ENCODE assay signal across 1 cellular context in genomic region chr17:82458130-82458884, GRCh38.
TF ChIP-seq lines count a peak whose summit lies in the region.

Gene NARF (plus strand): TSS chr17:82458741. CDS start chr17:82458804, 63 bp downstream.

TF ChIP-seq in HepG2, 621 proteins besides CTCF, POLR2A, EP300 and RAD21 (continued from another document and continues in another):
- TF ChIP-seq MLX (CRISPR knock-in tag; IDR thresholded peaks at IDR 0.05) (peak; percentile 72), ZNF143 (CRISPR knock-in tag; IDR thresholded peaks at IDR 0.05) (peak; percentile 23; the same call in 1 of the 2 replicates), GLI4 (CRISPR knock-in tag; IDR thresholded peaks at IDR 0.05; ENCODE audit: borderline replicate concordance) (no peak), ZNF3 (CRISPR knock-in tag; IDR thresholded peaks at IDR 0.05) (no peak), ZUFSP (CRISPR knock-in tag; IDR thresholded peaks at IDR 0.05; ENCODE audit: borderline replicate concordance) (no peak), ZSCAN9 (CRISPR knock-in tag; IDR thresholded peaks at IDR 0.05; ENCODE audit: borderline replicate concordance) (peak; percentile 42; the same call in 1 of the 2 replicates), REXO4 (CRISPR knock-in tag; IDR thresholded peaks at IDR 0.05; ENCODE audit: borderline replicate concordance) (no peak), KLF6 (CRISPR knock-in tag; IDR thresholded peaks at IDR 0.05) (peak; percentile 95), NFE2L1 (CRISPR knock-in tag; IDR thresholded peaks at IDR 0.05; ENCODE audit: borderline replicate concordance) (0 out of 2 replicates have a peak, but pooled peaks have one; percentile 63), EZH2 (conservative IDR thresholded peaks at IDR 0.05; ENCODE audit: low read depth, low read length) (no peak), NPAS2 (CRISPR knock-in tag; IDR thresholded peaks at IDR 0.05; ENCODE audit: borderline replicate concordance) (no peak), TAF15 (IDR thresholded peaks at IDR 0.05; ENCODE audit: low read depth, low read length, poor library complexity, severe bottlenecking) (no peak), ZNF891 (CRISPR knock-in tag; IDR thresholded peaks at IDR 0.05) (peak; percentile 91; the same call in 1 of the 2 replicates), ZNF432 (CRISPR knock-in tag; IDR thresholded peaks at IDR 0.05; ENCODE audit: borderline replicate concordance) (0 out of 2 replicates have a peak, but pooled peaks have one; percentile 20), ZMYM3 (CRISPR knock-in tag; IDR thresholded peaks at IDR 0.05) (peak; percentile 4; the same call in 1 of the 2 replicates), JUN (CRISPR knock-in tag; IDR thresholded peaks at IDR 0.05) (peak; percentile 82; the same call in 1 of the 2 replicates), TCF12 (IDR thresholded peaks at IDR 0.05) (no peak), TCF12 (CRISPR knock-in tag; IDR thresholded peaks at IDR 0.05) (peak; percentile 76; the same call in 1 of the 2 replicates), ZNF672 (CRISPR knock-in tag; IDR thresholded peaks at IDR 0.05) (no peak), PAF1 (CRISPR knock-in tag; IDR thresholded peaks at IDR 0.05) (no peak), TFDP2 (CRISPR knock-in tag; IDR thresholded peaks at IDR 0.05) (no peak), ZNF549 (CRISPR knock-in tag; IDR thresholded peaks at IDR 0.05) (no peak), SYNCRIP (IDR thresholded peaks at IDR 0.05; ENCODE audit: insufficient read depth, low read depth, low read length) (no peak), PLRG1 (conservative IDR thresholded peaks at IDR 0.05) (no peak), CREB1 (IDR thresholded peaks at IDR 0.05) (peak; percentile 81), CREB1 (CRISPR knock-in tag; IDR thresholded peaks at IDR 0.05) (no peak), DR1 (CRISPR knock-in tag; IDR thresholded peaks at IDR 0.05) (peak; percentile 99), TRIM22 (IDR thresholded peaks at IDR 0.05) (no peak), ZNF775 (CRISPR knock-in tag; IDR thresholded peaks at IDR 0.05; ENCODE audit: borderline replicate concordance) (peak; percentile 91), ZNF543 (CRISPR knock-in tag; IDR thresholded peaks at IDR 0.05) (peak; percentile 98), RBFOX2 (IDR thresholded peaks at IDR 0.05; ENCODE audit: low read depth, low read length) (peak; percentile 100), ZBTB3 (CRISPR knock-in tag; IDR thresholded peaks at IDR 0.05; ENCODE audit: borderline replicate concordance, low read depth) (peak; percentile 96), ZNF784 (CRISPR knock-in tag; IDR thresholded peaks at IDR 0.05; ENCODE audit: borderline replicate concordance) (peak; percentile 74; the same call in 1 of the 2 replicates), SNAPC5 (CRISPR knock-in tag; IDR thresholded peaks at IDR 0.05; ENCODE audit: borderline replicate concordance) (no peak; the same call in 1 of the 2 replicates), HOXA9 (CRISPR knock-in tag; IDR thresholded peaks at IDR 0.05; ENCODE audit: borderline replicate concordance) (peak; percentile 56; the same call in 1 of the 2 replicates), ZFP1 (CRISPR knock-in tag; IDR thresholded peaks at IDR 0.05) (0 out of 2 replicates have a peak, but pooled peaks have one; percentile 6), MAFF (IDR thresholded peaks at IDR 0.05; ENCODE audit: low read depth, low read length) (no peak), ZNF18 (CRISPR knock-in tag; IDR thresholded peaks at IDR 0.05; ENCODE audit: insufficient replicate concordance) (peak; percentile 94), ZSCAN22 (CRISPR knock-in tag; IDR thresholded peaks at IDR 0.05) (no peak; the same call in 1 of the 2 replicates), ZEB1 (IDR thresholded peaks at IDR 0.05; ENCODE audit: insufficient replicate concordance, low read depth) (no peak), NRL (CRISPR knock-in tag; IDR thresholded peaks at IDR 0.05; ENCODE audit: borderline replicate concordance) (peak; percentile 97), YY1 (IDR thresholded peaks at IDR 0.05; ENCODE audit: insufficient read depth, insufficient replicate concordance, low read depth, low read length) (peak; percentile 99), LCORL (IDR thresholded peaks at IDR 0.05) (no peak), LCORL (CRISPR knock-in tag; IDR thresholded peaks at IDR 0.05) (peak; percentile 80), ARNT (IDR thresholded peaks at IDR 0.05) (peak; percentile 100)
- TF ChIP-seq, protein P1, sequence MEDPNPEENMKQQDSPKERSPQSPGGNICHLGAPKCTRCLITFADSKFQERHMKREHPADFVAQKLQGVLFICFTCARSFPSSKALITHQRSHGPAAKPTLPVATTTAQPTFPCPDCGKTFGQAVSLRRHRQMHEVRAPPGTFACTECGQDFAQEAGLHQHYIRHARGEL (CRISPR knock-in tag; IDR thresholded peaks at IDR 0.05) = no peak
- TF ChIP-seq, protein P2, sequence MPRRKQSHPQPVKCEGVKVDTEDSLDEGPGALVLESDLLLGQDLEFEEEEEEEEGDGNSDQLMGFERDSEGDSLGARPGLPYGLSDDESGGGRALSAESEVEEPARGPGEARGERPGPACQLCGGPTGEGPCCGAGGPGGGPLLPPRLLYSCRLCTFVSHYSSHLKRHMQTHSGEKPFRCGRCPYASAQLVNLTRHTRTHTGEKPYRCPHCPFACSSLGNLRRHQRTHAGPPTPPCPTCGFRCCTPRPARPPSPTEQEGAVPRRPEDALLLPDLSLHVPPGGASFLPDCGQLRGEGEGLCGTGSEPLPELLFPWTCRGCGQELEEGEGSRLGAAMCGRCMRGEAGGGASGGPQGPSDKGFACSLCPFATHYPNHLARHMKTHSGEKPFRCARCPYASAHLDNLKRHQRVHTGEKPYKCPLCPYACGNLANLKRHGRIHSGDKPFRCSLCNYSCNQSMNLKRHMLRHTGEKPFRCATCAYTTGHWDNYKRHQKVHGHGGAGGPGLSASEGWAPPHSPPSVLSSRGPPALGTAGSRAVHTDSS (CRISPR knock-in tag; conservative IDR thresholded peaks at IDR 0.05) = 0 out of 2 replicates have a peak, but pooled peaks have one; percentile 93
- TF ChIP-seq, protein P3, sequence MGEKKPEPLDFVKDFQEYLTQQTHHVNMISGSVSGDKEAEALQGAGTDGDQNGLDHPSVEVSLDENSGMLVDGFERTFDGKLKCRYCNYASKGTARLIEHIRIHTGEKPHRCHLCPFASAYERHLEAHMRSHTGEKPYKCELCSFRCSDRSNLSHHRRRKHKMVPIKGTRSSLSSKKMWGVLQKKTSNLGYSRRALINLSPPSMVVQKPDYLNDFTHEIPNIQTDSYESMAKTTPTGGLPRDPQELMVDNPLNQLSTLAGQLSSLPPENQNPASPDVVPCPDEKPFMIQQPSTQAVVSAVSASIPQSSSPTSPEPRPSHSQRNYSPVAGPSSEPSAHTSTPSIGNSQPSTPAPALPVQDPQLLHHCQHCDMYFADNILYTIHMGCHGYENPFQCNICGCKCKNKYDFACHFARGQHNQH (CRISPR knock-in tag; IDR thresholded peaks at IDR 0.05) = peak; percentile 95
- TF ChIP-seq, protein P4, sequence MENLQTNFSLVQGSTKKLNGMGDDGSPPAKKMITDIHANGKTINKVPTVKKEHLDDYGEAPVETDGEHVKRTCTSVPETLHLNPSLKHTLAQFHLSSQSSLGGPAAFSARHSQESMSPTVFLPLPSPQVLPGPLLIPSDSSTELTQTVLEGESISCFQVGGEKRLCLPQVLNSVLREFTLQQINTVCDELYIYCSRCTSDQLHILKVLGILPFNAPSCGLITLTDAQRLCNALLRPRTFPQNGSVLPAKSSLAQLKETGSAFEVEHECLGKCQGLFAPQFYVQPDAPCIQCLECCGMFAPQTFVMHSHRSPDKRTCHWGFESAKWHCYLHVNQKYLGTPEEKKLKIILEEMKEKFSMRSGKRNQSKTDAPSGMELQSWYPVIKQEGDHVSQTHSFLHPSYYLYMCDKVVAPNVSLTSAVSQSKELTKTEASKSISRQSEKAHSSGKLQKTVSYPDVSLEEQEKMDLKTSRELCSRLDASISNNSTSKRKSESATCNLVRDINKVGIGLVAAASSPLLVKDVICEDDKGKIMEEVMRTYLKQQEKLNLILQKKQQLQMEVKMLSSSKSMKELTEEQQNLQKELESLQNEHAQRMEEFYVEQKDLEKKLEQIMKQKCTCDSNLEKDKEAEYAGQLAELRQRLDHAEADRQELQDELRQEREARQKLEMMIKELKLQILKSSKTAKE (CRISPR knock-in tag; IDR thresholded peaks at IDR 0.05; ENCODE audit: borderline replicate concordance) = no peak
- TF ChIP-seq, protein P5, sequence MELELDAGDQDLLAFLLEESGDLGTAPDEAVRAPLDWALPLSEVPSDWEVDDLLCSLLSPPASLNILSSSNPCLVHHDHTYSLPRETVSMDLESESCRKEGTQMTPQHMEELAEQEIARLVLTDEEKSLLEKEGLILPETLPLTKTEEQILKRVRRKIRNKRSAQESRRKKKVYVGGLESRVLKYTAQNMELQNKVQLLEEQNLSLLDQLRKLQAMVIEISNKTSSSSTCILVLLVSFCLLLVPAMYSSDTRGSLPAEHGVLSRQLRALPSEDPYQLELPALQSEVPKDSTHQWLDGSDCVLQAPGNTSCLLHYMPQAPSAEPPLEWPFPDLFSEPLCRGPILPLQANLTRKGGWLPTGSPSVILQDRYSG (CRISPR knock-in tag; IDR thresholded peaks at IDR 0.05) = peak; percentile 54; the same call in 1 of the 2 replicates
- TF ChIP-seq, protein P6, sequence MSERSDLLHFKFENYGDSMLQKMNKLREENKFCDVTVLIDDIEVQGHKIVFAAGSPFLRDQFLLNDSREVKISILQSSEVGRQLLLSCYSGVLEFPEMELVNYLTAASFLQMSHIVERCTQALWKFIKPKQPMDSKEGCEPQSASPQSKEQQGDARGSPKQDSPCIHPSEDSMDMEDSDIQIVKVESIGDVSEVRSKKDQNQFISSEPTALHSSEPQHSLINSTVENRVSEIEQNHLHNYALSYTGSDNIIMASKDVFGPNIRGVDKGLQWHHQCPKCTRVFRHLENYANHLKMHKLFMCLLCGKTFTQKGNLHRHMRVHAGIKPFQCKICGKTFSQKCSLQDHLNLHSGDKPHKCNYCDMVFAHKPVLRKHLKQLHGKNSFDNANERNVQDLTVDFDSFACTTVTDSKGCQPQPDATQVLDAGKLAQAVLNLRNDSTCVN (CRISPR knock-in tag; IDR thresholded peaks at IDR 0.05; ENCODE audit: borderline replicate concordance) = peak; percentile 74
- TF ChIP-seq, protein P7, sequence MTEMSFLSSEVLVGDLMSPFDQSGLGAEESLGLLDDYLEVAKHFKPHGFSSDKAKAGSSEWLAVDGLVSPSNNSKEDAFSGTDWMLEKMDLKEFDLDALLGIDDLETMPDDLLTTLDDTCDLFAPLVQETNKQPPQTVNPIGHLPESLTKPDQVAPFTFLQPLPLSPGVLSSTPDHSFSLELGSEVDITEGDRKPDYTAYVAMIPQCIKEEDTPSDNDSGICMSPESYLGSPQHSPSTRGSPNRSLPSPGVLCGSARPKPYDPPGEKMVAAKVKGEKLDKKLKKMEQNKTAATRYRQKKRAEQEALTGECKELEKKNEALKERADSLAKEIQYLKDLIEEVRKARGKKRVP (CRISPR knock-in tag; IDR thresholded peaks at IDR 0.05) = peak in 1 of 2 experiments; percentile 47; a peak in 2 of 4 replicates
